ENCODE assay signal across 18 cellular contexts in genomic region chr14:33754264-33754663, GRCh38.
DNase-seq lines count a peak whose midpoint lies in the region; TF ChIP-seq lines count a peak whose summit lies in the region.
"Had no signal": no experiment of that assay in that cellular context is flagged by ENCODE, and none has a peak within 500 bp of the region (broad histone marks: within the 10 kb centered on the region; RNA-seq: fewer than 3 reads in every experiment).

No MANE protein-coding gene starts in this region.

- no peak overlapping the region for H3K4me3 ChIP-seq in choroid plexus epithelial cell (ENCODE audit: low read depth, low read length)
- H3K4me3 ChIP-seq: K562 had no signal

- TF ChIP-seq CTCF in choroid plexus epithelial cell (conservative IDR thresholded peaks at IDR 0.05; ENCODE audit: low read depth, low read length) = no peak

- DNase-seq in AG20443 (ENCODE audit: low spot score) (peak; percentile 66), M059J (ENCODE audit: low read depth) (peak; percentile 85), choroid plexus epithelial cell (ENCODE audit: low read depth) (peak; percentile 9), kidney tubule cell (ENCODE audit: low spot score) (peak; percentile 71), C1 segment of cervical spinal cord (lab: John Stamatoyannopoulos, UW) (no peak), cerebellum (ENCODE audit: low spot score) (no peak), NCI-H2227 treated with DMSO at 0.1 percent for 48 hours (lab: John Stamatoyannopoulos, UW) (no peak), Ammon's horn (ENCODE audit: low spot score) (no peak)
- DNase-seq: activated naive CD4-positive, alpha-beta T cell treated with anti-CD3 and anti-CD28 coated beads for 36 hours; activated T-cell treated with anti-CD3 and anti-CD28 coated beads for 4 hours; CD8-positive, alpha-beta T cell; cortex of kidney; DMS79; erythroblast; head of caudate nucleus; NCI-H1092 treated with DMSO at 0.1 percent for 48 hours; NCI-H2171 had no signal

Comparison
In these comparisons a context has a peak if more than half of its experiments do, and no peak if none do; other contexts are left out.
1. DNase-seq: peak in AG20443 (single experiment), M059J (single experiment), choroid plexus epithelial cell (single experiment) and kidney tubule cell (single experiment); none in C1 segment of cervical spinal cord (0 of 14), cerebellum (single experiment), NCI-H2227 treated with DMSO at 0.1 percent for 48 hours (single experiment) and Ammon's horn (single experiment).